ENCODE assay signal across 7 cellular contexts in genomic region chr3:44392489-44392888, GRCh38.
"Had no signal": no experiment of that assay in that cellular context is flagged by ENCODE, and none has a peak within 500 bp of the region (broad histone marks: within the 10 kb centered on the region; RNA-seq: fewer than 3 reads in every experiment).

No MANE protein-coding gene starts in this region.

- DNase-seq: GDM1, GF-D8 had no signal

- FAIRE-seq: GM12878, GM12891, GM12892, GM18507, GM19239 had no signal

- ATAC-seq: GM12878 had no signal

- H3K4me3 ChIP-seq: GM12878 had no signal
